Comparison of ENCODE assay signal across 19 cellular contexts in the genomic region with DNA sequence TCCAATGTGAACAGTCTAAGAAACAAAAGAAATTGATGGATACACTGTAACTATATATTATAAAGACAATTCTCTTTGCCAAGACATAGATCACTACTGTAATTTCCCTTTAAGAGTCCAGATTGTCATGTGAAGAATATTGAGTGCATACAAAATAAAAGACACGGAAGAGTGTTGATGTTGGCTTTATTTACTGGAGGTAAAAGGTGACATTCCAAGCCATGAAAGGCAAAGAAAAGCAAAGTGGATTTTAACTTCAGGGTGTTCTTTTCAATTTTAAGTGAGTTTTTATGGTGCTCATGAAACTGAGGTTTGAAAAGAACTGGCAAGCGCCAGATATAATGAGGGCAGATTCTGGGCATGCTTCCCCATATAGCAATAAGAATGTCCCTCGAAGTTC.
"Had no signal": no experiment of that assay in that cellular context is flagged by ENCODE, and none has a peak within 500 bp of the region (broad histone marks: within the 10 kb centered on the region; RNA-seq: fewer than 3 reads in every experiment).

No MANE protein-coding gene starts in this region.

- H3K4me1 Mint-ChIP-seq: activated CD4-positive, alpha-beta memory T cell treated with anti-CD3 and anti-CD28 coated beads, Interleukin-2, amount 10 ng/mL, durations not matched to agents 7 days and 5 days; activated naive CD8-positive, alpha-beta T cell treated with anti-CD3 and anti-CD28 coated beads, Interleukin-2, amount 10 ng/mL, durations not matched to agents 7 days and 5 days; T-cell had no signal

- H3K9me3 ChIP-seq: lower lobe of right lung, prostate gland had no signal

- FAIRE-seq: urothelium cell line had no signal

- H3K4me3 ChIP-seq: cardiac muscle cell, lower lobe of right lung, prostate gland had no signal

- H3K4me1 ChIP-seq: prostate gland had no signal

- ATAC-seq: natural killer cell treated with Interleukin-12 subunit alpha and Interleukin-12 subunit beta and Interleukin-15 and Interleukin-18, amount 100 ng/mL, for 72 hours; sciatic nerve; T-cell had no signal

- DNase-seq: activated CD4-positive, alpha-beta memory T cell treated with anti-CD3 and anti-CD28 coated beads, Interleukin-2, amount 10 ng/mL, durations not matched to agents 7 days and 5 days; activated gamma-delta T cell; activated naive CD8-positive, alpha-beta T cell treated with anti-CD3 and anti-CD28 coated beads, Interleukin-2, amount 10 ng/mL, durations not matched to agents 7 days and 5 days; activated T-cell treated with anti-CD3 and anti-CD28 coated beads, Interleukin-2, amount 50 U/mL, for 48 hours; anterior cingulate cortex; foreskin melanocyte; kidney glomerular epithelial cell; lower lobe of right lung; nucleus accumbens; stimulated activated CD4-positive, alpha-beta T cell treated with anti-CD3 and anti-CD28 coated beads, Interleukin-12 subunit alpha, Interleukin-12 subunit beta, amount 100 ng/mL, for 4 hours; stimulated activated naive CD4-positive, alpha-beta T cell; T-cell; T1000 had no signal

- H3K9me3 Mint-ChIP-seq: activated CD4-positive, alpha-beta memory T cell treated with anti-CD3 and anti-CD28 coated beads, Interleukin-2, amount 10 ng/mL, durations not matched to agents 7 days and 5 days; activated naive CD8-positive, alpha-beta T cell treated with anti-CD3 and anti-CD28 coated beads, Interleukin-2, amount 10 ng/mL, durations not matched to agents 7 days and 5 days; natural killer cell treated with Interleukin-12 subunit alpha and Interleukin-12 subunit beta and Interleukin-15 and Interleukin-18, amount 100 ng/mL, for 72 hours; T-cell had no signal

- H3K27ac ChIP-seq: cardiac muscle cell, lower lobe of right lung, VCaP had no signal

- H3K36me3 Mint-ChIP-seq: activated naive CD8-positive, alpha-beta T cell treated with anti-CD3 and anti-CD28 coated beads, Interleukin-2, amount 10 ng/mL, durations not matched to agents 7 days and 5 days; natural killer cell treated with Interleukin-12 subunit alpha and Interleukin-12 subunit beta and Interleukin-15 and Interleukin-18, amount 100 ng/mL, for 72 hours; T-cell had no signal

- H3K27ac Mint-ChIP-seq: activated CD4-positive, alpha-beta memory T cell treated with anti-CD3 and anti-CD28 coated beads, Interleukin-2, amount 10 ng/mL, durations not matched to agents 7 days and 5 days; activated naive CD8-positive, alpha-beta T cell treated with anti-CD3 and anti-CD28 coated beads, Interleukin-2, amount 10 ng/mL, durations not matched to agents 7 days and 5 days; natural killer cell treated with Interleukin-12 subunit alpha and Interleukin-12 subunit beta and Interleukin-15 and Interleukin-18, amount 100 ng/mL, for 72 hours; T-cell had no signal

- H3K36me3 ChIP-seq: cardiac muscle cell, lower lobe of right lung, prostate gland had no signal

- H3K4me3 Mint-ChIP-seq: activated CD4-positive, alpha-beta memory T cell treated with anti-CD3 and anti-CD28 coated beads, Interleukin-2, amount 10 ng/mL, durations not matched to agents 7 days and 5 days; activated naive CD8-positive, alpha-beta T cell treated with anti-CD3 and anti-CD28 coated beads, Interleukin-2, amount 10 ng/mL, durations not matched to agents 7 days and 5 days; natural killer cell treated with Interleukin-12 subunit alpha and Interleukin-12 subunit beta and Interleukin-15 and Interleukin-18, amount 100 ng/mL, for 72 hours; T-cell had no signal

- H3K27me3 ChIP-seq: cardiac muscle cell had no signal
